In genomic region chrX:71579990-71580380, GRCh38 we compare ENCODE assay signal across 20 cellular contexts. TPM values are rescaled to one million over a fixed set of nuclear protein-coding genes. Genes with fewer than 3 reads are reported as not detected.
DNase-seq lines count a peak whose midpoint lies in the region; ATAC-seq and TF ChIP-seq lines count a peak whose summit lies in the region.
"Had no signal": no experiment of that assay in that cellular context is flagged by ENCODE, and none has a peak within 500 bp of the region (broad histone marks: within the 10 kb centered on the region; RNA-seq: fewer than 3 reads in every experiment).

No MANE protein-coding gene starts in this region.

- peaks cover 12% of the 10 kb centered on the region for H3K36me3 ChIP-seq in CD8-positive, alpha-beta T cell (ENCODE audit: insufficient read depth, low read length)

- peaks cover 29% of the 10 kb centered on the region for H3K36me3 Mint-ChIP-seq in activated CD4-positive, alpha-beta T cell treated with anti-CD3 and anti-CD28 coated beads, Interleukin-2, amount 10 ng/mL, durations not matched to agents 24 days and 14 days (ENCODE audit: low read depth)
- H3K36me3 Mint-ChIP-seq in CD8-positive, alpha-beta T cell: peaks cover 32% of the 10 kb centered on the region
- peaks cover 29% of the 10 kb centered on the region for H3K36me3 Mint-ChIP-seq in activated T-helper 2 cell treated with anti-CD3 and anti-CD28 coated beads, Interferon-gamma antibody, Interleukin-2, Interleukin-4, amounts not matched to agents 10 μg/mL and 5 μg/mL and 100 μg/mL, durations not matched to agents 14 hours and 24 hours and 36 hours (ENCODE audit: low read depth)
- no peaks in the 10 kb centered on the region for H3K36me3 Mint-ChIP-seq in natural killer cell

- H3K9me3 ChIP-seq in CD8-positive, alpha-beta T cell (ENCODE audit: low read length): no peaks in the 10 kb centered on the region
- H3K9me3 ChIP-seq: HAP-1 had no signal

- no peaks in the 10 kb centered on the region for H3K27me3 ChIP-seq in CD8-positive, alpha-beta T cell (ENCODE audit: insufficient read depth, low read length)

- H3K27me3 Mint-ChIP-seq in activated CD4-positive, alpha-beta T cell treated with anti-CD3 and anti-CD28 coated beads, Interleukin-2, amount 10 ng/mL, durations not matched to agents 24 days and 14 days: no peaks in the 10 kb centered on the region
- H3K27me3 Mint-ChIP-seq in CD8-positive, alpha-beta T cell (ENCODE audit: low read depth): no peaks in the 10 kb centered on the region
- H3K27me3 Mint-ChIP-seq in activated T-helper 2 cell treated with anti-CD3 and anti-CD28 coated beads, Interferon-gamma antibody, Interleukin-2, Interleukin-4, amounts not matched to agents 10 μg/mL and 5 μg/mL and 100 μg/mL, durations not matched to agents 14 hours and 24 hours and 36 hours (ENCODE audit: low read depth): no peaks in the 10 kb centered on the region
- H3K27me3 Mint-ChIP-seq in natural killer cell (ENCODE audit: low read depth in 2 of 2): no peaks in the 10 kb centered on the region
- H3K27me3 Mint-ChIP-seq: CD4-positive, alpha-beta memory T cell had no signal

- DNase-seq in activated CD4-positive, alpha-beta T cell treated with anti-CD3 and anti-CD28 coated beads, Interleukin-2, amount 10 ng/mL, durations not matched to agents 24 days and 14 days: no peak
- no peak for DNase-seq in activated CD4-positive, alpha-beta T cell treated with anti-CD3 and anti-CD28 coated beads for 48 hours
- DNase-seq in CD8-positive, alpha-beta T cell: no peak
- DNase-seq in activated T-helper 2 cell treated with anti-CD3 and anti-CD28 coated beads, Interferon-gamma antibody, Interleukin-2, Interleukin-4, amounts not matched to agents 10 μg/mL and 5 μg/mL and 100 μg/mL, durations not matched to agents 14 hours and 24 hours and 36 hours (ENCODE audit: low spot score): no peak
- no peak for DNase-seq in natural killer cell
- DNase-seq in NCI-H526 treated with DMSO at 0.1 percent for 48 hours (lab: John Stamatoyannopoulos, UW): no peak
- no peak for DNase-seq in GM10266 (ENCODE audit: extremely low spot score)
- no peak for DNase-seq in middle frontal gyrus (ENCODE audit: extremely low spot score, low spot score)
- DNase-seq: CD4-positive, alpha-beta memory T cell; DMS79 treated with DMSO at 0.1 percent for 48 hours; IMR-90; NCI-H1105 treated with DMSO at 0.1 percent for 48 hours; NCI-H187 treated with DMSO at 0.1 percent for 48 hours; NCI-H345; NCI-H526 had no signal

- H3K4me1 Mint-ChIP-seq in activated CD4-positive, alpha-beta T cell treated with anti-CD3 and anti-CD28 coated beads, Interleukin-2, amount 10 ng/mL, durations not matched to agents 24 days and 14 days: peaks cover 3% of the 10 kb centered on the region
- peaks cover 11% of the 10 kb centered on the region for H3K4me1 Mint-ChIP-seq in CD8-positive, alpha-beta T cell (ENCODE audit: low read depth)
- peaks cover 2% of the 10 kb centered on the region for H3K4me1 Mint-ChIP-seq in activated T-helper 2 cell treated with anti-CD3 and anti-CD28 coated beads, Interferon-gamma antibody, Interleukin-2, Interleukin-4, amounts not matched to agents 10 μg/mL and 5 μg/mL and 100 μg/mL, durations not matched to agents 14 hours and 24 hours and 36 hours (ENCODE audit: low read depth)
- peaks cover 0 to 19% of the 10 kb centered on the region in 2 donors for H3K4me1 Mint-ChIP-seq in natural killer cell

- POLR2A ChIA-PET in CD8-positive, alpha-beta T cell (lab: Charles Lee): no interaction called here

- no peaks in the 10 kb centered on the region for H3K9me3 Mint-ChIP-seq in activated CD4-positive, alpha-beta T cell treated with anti-CD3 and anti-CD28 coated beads, Interleukin-2, amount 10 ng/mL, durations not matched to agents 24 days and 14 days
- H3K9me3 Mint-ChIP-seq in CD8-positive, alpha-beta T cell: no peaks in the 10 kb centered on the region
- no peaks in the 10 kb centered on the region for H3K9me3 Mint-ChIP-seq in activated T-helper 2 cell treated with anti-CD3 and anti-CD28 coated beads, Interferon-gamma antibody, Interleukin-2, Interleukin-4, amounts not matched to agents 10 μg/mL and 5 μg/mL and 100 μg/mL, durations not matched to agents 14 hours and 24 hours and 36 hours
- no peaks in the 10 kb centered on the region for H3K9me3 Mint-ChIP-seq in natural killer cell

- H3K4me1 ChIP-seq in CD8-positive, alpha-beta T cell (ENCODE audit: insufficient read depth, low read length): peaks cover 4% of the 10 kb centered on the region

- no peak for TF ChIP-seq CTCF in CD8-positive, alpha-beta T cell (IDR thresholded peaks at IDR 0.05)
- TF ChIP-seq CTCF in natural killer cell (IDR thresholded peaks at IDR 0.05) (no peak), GM10266 (IDR thresholded peaks at IDR 0.05; ENCODE audit: control insufficient read depth, insufficient read depth, low read depth, missing control alignments) (no peak)

- peak overlapping the region; percentile 45 for H3K27ac Mint-ChIP-seq in activated CD4-positive, alpha-beta T cell treated with anti-CD3 and anti-CD28 coated beads, Interleukin-2, amount 10 ng/mL, durations not matched to agents 24 days and 14 days
- H3K27ac Mint-ChIP-seq in CD8-positive, alpha-beta T cell: peak overlapping the region; percentile 70
- H3K27ac Mint-ChIP-seq in activated T-helper 2 cell treated with anti-CD3 and anti-CD28 coated beads, Interferon-gamma antibody, Interleukin-2, Interleukin-4, amounts not matched to agents 10 μg/mL and 5 μg/mL and 100 μg/mL, durations not matched to agents 14 hours and 24 hours and 36 hours: peak overlapping the region; percentile 58
- peak overlapping the region; percentile 68 to 84 for H3K27ac Mint-ChIP-seq in natural killer cell

- ATAC-seq in CD8-positive, alpha-beta T cell: no peak
- no peak for ATAC-seq in natural killer cell

- H3K4me3 Mint-ChIP-seq in activated CD4-positive, alpha-beta T cell treated with anti-CD3 and anti-CD28 coated beads, Interleukin-2, amount 10 ng/mL, durations not matched to agents 24 days and 14 days: no peak overlapping the region
- no peak overlapping the region for H3K4me3 Mint-ChIP-seq in CD8-positive, alpha-beta T cell
- no peak overlapping the region for H3K4me3 Mint-ChIP-seq in activated T-helper 2 cell treated with anti-CD3 and anti-CD28 coated beads, Interferon-gamma antibody, Interleukin-2, Interleukin-4, amounts not matched to agents 10 μg/mL and 5 μg/mL and 100 μg/mL, durations not matched to agents 14 hours and 24 hours and 36 hours (ENCODE audit: low read depth)
- no peak overlapping the region for H3K4me3 Mint-ChIP-seq in natural killer cell
- H3K4me3 Mint-ChIP-seq: CD4-positive, alpha-beta memory T cell had no signal

- intact Hi-C loops in activated CD4-positive, alpha-beta T cell treated with anti-CD3 and anti-CD28 coated beads, Interleukin-2, amount 10 ng/mL, durations not matched to agents 24 days and 14 days (cut with micrococcal nuclease): loop anchor here (5.0 kb wide), 1 partner anchor 72 kb away; no protein-coding TSS in a partner anchor
- intact Hi-C loops in CD8-positive, alpha-beta T cell (cut with DNase I, micrococcal nuclease): no loop called here
- intact Hi-C loops in activated T-helper 2 cell treated with anti-CD3 and anti-CD28 coated beads, Interferon-gamma antibody, Interleukin-2, Interleukin-4, amounts not matched to agents 10 μg/mL and 5 μg/mL and 100 μg/mL, durations not matched to agents 14 hours and 24 hours and 36 hours (cut with micrococcal nuclease): loop anchor here (5.0 kb wide), 1 partner anchor 72 kb away; no protein-coding TSS in a partner anchor
- intact Hi-C loops in natural killer cell (cut with micrococcal nuclease): no loop called here

- H3K27ac ChIP-seq in CD8-positive, alpha-beta T cell (ENCODE audit: low read depth, low read length): no peak overlapping the region

- no peak overlapping the region for H3K4me3 ChIP-seq in CD8-positive, alpha-beta T cell (ENCODE audit: low read depth, low read length)
- H3K4me3 ChIP-seq: HAP-1 had no signal

- CTCF ChIA-PET in CD8-positive, alpha-beta T cell (lab: Charles Lee): no interaction called here

RNA-seq across cellular contexts. Expression of gene GCNA, which starts 1.7 kb away (rescaled TPM):
- total RNA-seq in activated CD4-positive, alpha-beta T cell treated with anti-CD3 and anti-CD28 coated beads, Interleukin-2, amount 10 ng/mL, durations not matched to agents 24 days and 14 days: 3.3 and 4.5 TPM in 2 replicates
- 1 to 10 TPM; 2.5 to 3.9 TPM for total RNA-seq in CD8-positive, alpha-beta T cell
- 3.4 and 3.5 TPM in 2 replicates for total RNA-seq in activated T-helper 2 cell treated with anti-CD3 and anti-CD28 coated beads, Interferon-gamma antibody, Interleukin-2, Interleukin-4, amounts not matched to agents 10 μg/mL and 5 μg/mL and 100 μg/mL, durations not matched to agents 14 hours and 24 hours and 36 hours
- 1 to 10 TPM; 3.6 to 4.5 (median 3.7) TPM for total RNA-seq in natural killer cell

RNA-seq across cellular contexts. Expression of gene CXCR3, which starts 38.3 kb away (rescaled TPM):
- 34.5 and 35.2 TPM in 2 replicates for total RNA-seq in activated CD4-positive, alpha-beta T cell treated with anti-CD3 and anti-CD28 coated beads, Interleukin-2, amount 10 ng/mL, durations not matched to agents 24 days and 14 days
- 10 to 100 TPM; 86.1 to 95.8 TPM for total RNA-seq in CD8-positive, alpha-beta T cell
- 11.1 and 11.4 TPM in 2 replicates for total RNA-seq in activated T-helper 2 cell treated with anti-CD3 and anti-CD28 coated beads, Interferon-gamma antibody, Interleukin-2, Interleukin-4, amounts not matched to agents 10 μg/mL and 5 μg/mL and 100 μg/mL, durations not matched to agents 14 hours and 24 hours and 36 hours
- 10 to 100 TPM in 2 of 3 donors, 1 to 10 TPM in 1; 8.7 to 15.9 (median 13.7) TPM for total RNA-seq in natural killer cell
- total RNA-seq: A172, G401, HT1080, IMR-90, LHCN-M2 had no signal

RNA-seq across cellular contexts. Expression of gene OGT, which starts 47.1 kb away (rescaled TPM):
- total RNA-seq in activated CD4-positive, alpha-beta T cell treated with anti-CD3 and anti-CD28 coated beads, Interleukin-2, amount 10 ng/mL, durations not matched to agents 24 days and 14 days: 284 and 301 TPM in 2 replicates
- 100 to 1,000 TPM; 295 to 297 TPM for total RNA-seq in CD8-positive, alpha-beta T cell
- 224 and 231 TPM in 2 replicates for total RNA-seq in activated T-helper 2 cell treated with anti-CD3 and anti-CD28 coated beads, Interferon-gamma antibody, Interleukin-2, Interleukin-4, amounts not matched to agents 10 μg/mL and 5 μg/mL and 100 μg/mL, durations not matched to agents 14 hours and 24 hours and 36 hours
- 100 to 1,000 TPM; 489 to 721 (median 542) TPM for total RNA-seq in natural killer cell

Comparison
In these comparisons a context has a peak if more than half of its experiments do, and no peak if none do; other contexts are left out.
1. intact Hi-C loops: an anchor here in activated CD4-positive, alpha-beta T cell treated with anti-CD3 and anti-CD28 coated beads, Interleukin-2, amount 10 ng/mL, durations not matched to agents 24 days and 14 days (5.0 kb wide) and activated T-helper 2 cell treated with anti-CD3 and anti-CD28 coated beads, Interferon-gamma antibody, Interleukin-2, Interleukin-4, amounts not matched to agents 10 μg/mL and 5 μg/mL and 100 μg/mL, durations not matched to agents 14 hours and 24 hours and 36 hours (5.0 kb wide); none called in CD8-positive, alpha-beta T cell and natural killer cell.